1 cellular context compared by ENCODE assay signal in genomic region chr22:33851985-33852384, GRCh38.
TF ChIP-seq lines count a peak whose summit lies in the region.

No MANE protein-coding gene starts in this region.

TF ChIP-seq in IMR-90, 13 proteins besides CTCF, POLR2A, EP300 and RAD21 (continued from another document):
- TF ChIP-seq ELK1 (IDR thresholded peaks at IDR 0.05; ENCODE audit: borderline replicate concordance, low read depth, low read length) (no peak), CHD1 (IDR thresholded peaks at IDR 0.05; ENCODE audit: low read depth, low read length) (no peak), NFE2L2 (IDR thresholded peaks at IDR 0.05; ENCODE audit: low read depth, low read length) (no peak), USF2 (IDR thresholded peaks at IDR 0.05; ENCODE audit: low read depth, low read length) (no peak), RFX5 (IDR thresholded peaks at IDR 0.05; ENCODE audit: low read depth, low read length) (no peak), SMC3 (IDR thresholded peaks at IDR 0.05; ENCODE audit: low read depth, low read length) (no peak), CEBPB (IDR thresholded peaks at IDR 0.05; ENCODE audit: low read depth, low read length) (no peak), MAFK (IDR thresholded peaks at IDR 0.05; ENCODE audit: low read depth, low read length) (no peak), BHLHE40 (IDR thresholded peaks at IDR 0.05; ENCODE audit: low read depth, low read length) (no peak), MAZ (IDR thresholded peaks at IDR 0.05; ENCODE audit: borderline replicate concordance, low read depth, low read length) (no peak), MXI1 (IDR thresholded peaks at IDR 0.05; ENCODE audit: borderline replicate concordance, low read depth, low read length) (no peak)
